In the genomic region with DNA sequence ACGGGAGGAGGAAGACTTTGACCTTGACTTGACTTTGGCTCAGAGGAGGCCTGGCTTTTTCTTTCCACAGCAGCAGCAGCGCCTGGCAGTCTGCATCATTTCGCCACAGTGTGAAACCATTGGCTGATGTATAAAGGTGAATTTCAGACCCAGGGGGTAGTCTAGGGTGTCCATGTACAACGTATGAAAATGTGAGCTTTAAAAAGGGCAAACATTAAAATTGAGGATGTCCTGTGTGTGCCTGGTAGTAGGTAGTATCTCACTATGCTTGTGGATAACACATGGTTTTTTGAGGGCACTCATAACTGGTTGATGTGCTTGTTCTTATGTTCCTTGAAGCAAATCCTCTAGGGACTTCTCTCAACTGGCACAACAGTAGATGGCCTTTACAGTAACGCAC, we compare ENCODE assay signal across 16 cellular contexts.
"Had no signal": no experiment of that assay in that cellular context is flagged by ENCODE, and none has a peak within 500 bp of the region (broad histone marks: within the 10 kb centered on the region; RNA-seq: fewer than 3 reads in every experiment).

No MANE protein-coding gene starts in this region.

- H3K4me3 Mint-ChIP-seq: activated CD4-positive, alpha-beta memory T cell treated with anti-CD3 and anti-CD28 coated beads for 36 hours; activated naive CD8-positive, alpha-beta T cell treated with anti-CD3 and anti-CD28 coated beads for 36 hours; activated T-helper 1 cell treated with anti-CD3 and anti-CD28 coated beads, Interleukin-12 subunit alpha, Interleukin-12 subunit beta, Interleukin-2, Interleukin-4 antibody, amounts not matched to agents 30 ng/mL and 10 ng/mL and 1 ng/mL, durations not matched to agents 14 hours and 24 hours and 36 hours; dendritic cell treated with granulocyte-macrophage colony-stimulating factor and Interleukin-4, amounts not matched to agents 40 ng/mL and 50 ng/mL, for 4 days; type B pancreatic cell had no signal

- H3K36me3 ChIP-seq: left ventricle myocardium inferior, WERI-Rb-1 had no signal

- H3K27me3 ChIP-seq: esophagus muscularis mucosa, gastroesophageal sphincter, heart right ventricle had no signal

- H3K4me3 ChIP-seq: esophagus muscularis mucosa, gastroesophageal sphincter, heart right ventricle, left ventricle myocardium inferior had no signal

- H3K27ac Mint-ChIP-seq: activated CD4-positive, alpha-beta memory T cell treated with anti-CD3 and anti-CD28 coated beads for 36 hours; activated naive CD8-positive, alpha-beta T cell treated with anti-CD3 and anti-CD28 coated beads for 36 hours; activated T-helper 1 cell treated with anti-CD3 and anti-CD28 coated beads, Interleukin-12 subunit alpha, Interleukin-12 subunit beta, Interleukin-2, Interleukin-4 antibody, amounts not matched to agents 30 ng/mL and 10 ng/mL and 1 ng/mL, durations not matched to agents 14 hours and 24 hours and 36 hours; dendritic cell treated with granulocyte-macrophage colony-stimulating factor and Interleukin-4, amounts not matched to agents 40 ng/mL and 50 ng/mL, for 4 days; type B pancreatic cell had no signal

- H3K36me3 Mint-ChIP-seq: type B pancreatic cell had no signal

- H3K27ac ChIP-seq: esophagus muscularis mucosa, gastroesophageal sphincter, heart right ventricle, left ventricle myocardium inferior, WERI-Rb-1 had no signal

- DNase-seq: activated CD4-positive, alpha-beta memory T cell treated with anti-CD3 and anti-CD28 coated beads for 36 hours; activated naive CD8-positive, alpha-beta T cell treated with anti-CD3 and anti-CD28 coated beads for 36 hours; activated T-cell treated with anti-CD3 and anti-CD28 coated beads for 4 hours; amniotic stem cell; effector memory CD4-positive, alpha-beta T cell; heart right ventricle; kidney glomerular epithelial cell; left ventricle myocardium inferior; stimulated activated CD4-positive, alpha-beta T cell treated with anti-CD3 and anti-CD28 coated beads, Interleukin-2, amount 100 ng/mL, for 24 hours; stimulated activated naive CD8-positive, alpha-beta T cell treated with anti-CD3 and anti-CD28 coated beads, Interleukin-15, Interleukin-2, amounts not matched to agents 100 U/mL and 50 U/mL, for 24 hours; WERI-Rb-1 had no signal
